In genomic region chr10:132448248-132448731, GRCh38 we compare ENCODE assay signal across 8 cellular contexts. TPM values are rescaled to one million over a fixed set of nuclear protein-coding genes. Genes with fewer than 3 reads are reported as not detected.
DNase-seq lines count a peak whose midpoint lies in the region; ATAC-seq lines count a peak whose summit lies in the region.

No MANE protein-coding gene starts in this region.

- no peaks in the 10 kb centered on the region for H3K9me3 Mint-ChIP-seq in activated naive CD4-positive, alpha-beta T cell treated with anti-CD3 and anti-CD28 coated beads, Interleukin-2, amount 50 U/mL, for 24 hours
- H3K9me3 Mint-ChIP-seq in stimulated activated effector memory CD8-positive, alpha-beta T cell treated with anti-CD3 and anti-CD28 coated beads, Interleukin-12 subunit alpha, Interleukin-12 subunit beta, amount 100 ng/mL, for 72 hours, result no peaks in the 10 kb centered on the region

- intact Hi-C loops in left colon (cut with DNase I, micrococcal nuclease), result loop anchor here in 1 of 2 donors (5.0 kb wide), 1 partner anchor 56 kb away; no protein-coding TSS in a partner anchor

- DNase-seq in SIG-M5 treated with dmso at 0.1 percent for 504 hours (lab: John Stamatoyannopoulos, UW; ENCODE audit: unreplicated experiment), result peak; percentile 84
- no peak for DNase-seq in SIG-M5 (lab: John Stamatoyannopoulos, UW)
- DNase-seq in OCI-M1 (lab: John Stamatoyannopoulos, UW), result peak; percentile 92
- peak; percentile 90 to 91 for DNase-seq in left colon
- DNase-seq in stimulated activated effector memory CD8-positive, alpha-beta T cell treated with anti-CD3 and anti-CD28 coated beads, Interleukin-12 subunit alpha, Interleukin-12 subunit beta, amount 100 ng/mL, for 72 hours (ENCODE audit: low spot score in 2 of 2), result peak; percentile 48 to 80
- DNase-seq in NCI-H187 (lab: John Stamatoyannopoulos, UW), result no peak
- DNase-seq in 8988T, result no peak

- H3K27me3 Mint-ChIP-seq in activated naive CD4-positive, alpha-beta T cell treated with anti-CD3 and anti-CD28 coated beads, Interleukin-2, amount 50 U/mL, for 24 hours, result no peaks in the 10 kb centered on the region

- peaks cover 43% of the 10 kb centered on the region for H3K4me1 Mint-ChIP-seq in activated naive CD4-positive, alpha-beta T cell treated with anti-CD3 and anti-CD28 coated beads, Interleukin-2, amount 50 U/mL, for 24 hours
- H3K4me1 Mint-ChIP-seq in stimulated activated effector memory CD8-positive, alpha-beta T cell treated with anti-CD3 and anti-CD28 coated beads, Interleukin-12 subunit alpha, Interleukin-12 subunit beta, amount 100 ng/mL, for 72 hours, result peaks cover 43% of the 10 kb centered on the region

- H3K36me3 Mint-ChIP-seq in activated naive CD4-positive, alpha-beta T cell treated with anti-CD3 and anti-CD28 coated beads, Interleukin-2, amount 50 U/mL, for 24 hours, result no peaks in the 10 kb centered on the region
- no peaks in the 10 kb centered on the region for H3K36me3 Mint-ChIP-seq in stimulated activated effector memory CD8-positive, alpha-beta T cell treated with anti-CD3 and anti-CD28 coated beads, Interleukin-12 subunit alpha, Interleukin-12 subunit beta, amount 100 ng/mL, for 72 hours

- H3K27ac Mint-ChIP-seq in activated naive CD4-positive, alpha-beta T cell treated with anti-CD3 and anti-CD28 coated beads, Interleukin-2, amount 50 U/mL, for 24 hours, result peak overlapping the region; percentile 85
- peak overlapping the region; percentile 95 for H3K27ac Mint-ChIP-seq in stimulated activated effector memory CD8-positive, alpha-beta T cell treated with anti-CD3 and anti-CD28 coated beads, Interleukin-12 subunit alpha, Interleukin-12 subunit beta, amount 100 ng/mL, for 72 hours

- ATAC-seq in left colon, result peak; percentile 59
- peak; percentile 28 for ATAC-seq in stimulated activated effector memory CD8-positive, alpha-beta T cell treated with anti-CD3 and anti-CD28 coated beads, Interleukin-12 subunit alpha, Interleukin-12 subunit beta, amount 100 ng/mL, for 72 hours

- no peak overlapping the region for H3K4me3 Mint-ChIP-seq in activated naive CD4-positive, alpha-beta T cell treated with anti-CD3 and anti-CD28 coated beads, Interleukin-2, amount 50 U/mL, for 24 hours
- H3K4me3 Mint-ChIP-seq in stimulated activated effector memory CD8-positive, alpha-beta T cell treated with anti-CD3 and anti-CD28 coated beads, Interleukin-12 subunit alpha, Interleukin-12 subunit beta, amount 100 ng/mL, for 72 hours, result peak overlapping the region; percentile 72

RNA-seq across cellular contexts. Expression of gene PWWP2B, which starts 51.3 kb away (rescaled TPM):
- total RNA-seq in left colon, result 10 to 100 TPM; 51.9 to 55.3 TPM

Comparison
In these comparisons a context has a peak if more than half of its experiments do, and no peak if none do; other contexts are left out.
1. DNase-seq: peak in SIG-M5 treated with dmso at 0.1 percent for 504 hours (single experiment), OCI-M1 (single experiment), left colon (2 of 2) and stimulated activated effector memory CD8-positive, alpha-beta T cell treated with anti-CD3 and anti-CD28 coated beads, Interleukin-12 subunit alpha, Interleukin-12 subunit beta, amount 100 ng/mL, for 72 hours (2 of 2); none in SIG-M5 (single experiment), NCI-H187 (0 of 2) and 8988T (single experiment).